In the genomic region with DNA sequence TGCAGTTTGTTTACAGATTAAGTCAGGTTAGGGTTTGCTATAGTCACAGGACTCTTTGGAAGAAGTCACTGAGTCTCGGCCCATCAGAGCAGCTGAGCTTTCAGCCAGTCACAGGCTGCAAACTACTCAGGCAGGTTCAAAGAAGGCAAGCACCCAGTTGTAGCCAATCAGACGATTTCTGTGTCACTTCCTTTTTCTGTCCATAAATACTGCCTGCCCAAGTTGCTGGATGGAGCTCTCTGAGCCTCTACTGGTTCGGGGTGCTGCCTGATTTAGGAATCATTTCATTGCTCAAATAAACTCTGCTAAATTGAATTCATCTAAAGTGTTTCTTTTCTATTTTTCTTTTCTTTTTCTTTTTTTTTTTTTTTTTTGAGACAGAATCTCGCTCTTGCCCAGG, we compare ENCODE assay signal across 9 cellular contexts. TPM values are rescaled to one million over a fixed set of nuclear protein-coding genes. Genes with fewer than 3 reads are reported as not detected.
DNase-seq lines count a peak whose midpoint lies in the region; ATAC-seq and TF ChIP-seq lines count a peak whose summit lies in the region.
"Had no signal": no experiment of that assay in that cellular context is flagged by ENCODE, and none has a peak within 500 bp of the region (broad histone marks: within the 10 kb centered on the region; RNA-seq: fewer than 3 reads in every experiment).

No MANE protein-coding gene starts in this region.

- H3K27ac ChIP-seq in gastroesophageal sphincter = no peak overlapping the region
- H3K27ac ChIP-seq in thyroid gland = no peak overlapping the region

- peak in 5 of 6 experiments; percentile 16 to 45 (median 28) for DNase-seq in stimulated activated naive CD4-positive, alpha-beta T cell (lab: John Stamatoyannopoulos, UW)
- DNase-seq in stimulated activated naive CD4-positive, alpha-beta T cell treated with Interleukin-2 at 50 U/mL for 16 hours (lab: John Stamatoyannopoulos, UW) = no peak
- peak; percentile 57 for DNase-seq in RKO (ENCODE audit: low spot score)
- DNase-seq in thyroid gland = no peak
- no peak for DNase-seq in GF-D8 (lab: John Stamatoyannopoulos, UW)
- DNase-seq: NK-92 treated with Interleukin-12 subunit alpha and Interleukin-12 subunit beta, amount 100 ng/mL, for 24 hours had no signal

- ATAC-seq in gastroesophageal sphincter = peak; percentile 20
- no peak for ATAC-seq in HG02970 (IDR thresholded peaks at IDR 0.05; ENCODE audit: low FRiP score, unreplicated experiment)
- ATAC-seq in HG02981 (IDR thresholded peaks at IDR 0.05; ENCODE audit: unreplicated experiment) = no peak

- WGBS in gastroesophageal sphincter (ENCODE audit: low coverage in 1 of 2), 2 donors = 49 to 69% methylated on average over 3 to 4 of the region's 4 CpGs
- 72 to 74% methylated on average over 4 of the region's 4 CpGs for WGBS in thyroid gland, 2 donors

- intact Hi-C loops in thyroid gland (cut with DNase I) = no loop called here

- no peak for TF ChIP-seq EP300 in gastroesophageal sphincter (IDR thresholded peaks at IDR 0.05)

- TF ChIP-seq POLR2A in gastroesophageal sphincter (IDR thresholded peaks at IDR 0.05) (no peak), thyroid gland (IDR thresholded peaks at IDR 0.05) (no peak)

- H3K4me1 ChIP-seq in gastroesophageal sphincter (peaks cover 0 to 20% (median 5%) of the 10 kb centered on the region in 3 donors), thyroid gland (peaks cover 0 to 14% of the 10 kb centered on the region in 2 donors)

- H3K9me3 ChIP-seq in gastroesophageal sphincter (no peaks in the 10 kb centered on the region), thyroid gland (no peaks in the 10 kb centered on the region)

- H3K36me3 ChIP-seq in gastroesophageal sphincter = no peaks in the 10 kb centered on the region
- no peaks in the 10 kb centered on the region for H3K36me3 ChIP-seq in thyroid gland

- no peak for TF ChIP-seq CTCF in gastroesophageal sphincter (IDR thresholded peaks at IDR 0.05)
- no peak for TF ChIP-seq CTCF in thyroid gland (IDR thresholded peaks at IDR 0.05)

- no peaks in the 10 kb centered on the region for H3K27me3 ChIP-seq in gastroesophageal sphincter
- no peaks in the 10 kb centered on the region for H3K27me3 ChIP-seq in thyroid gland

- H3K4me3 ChIP-seq in gastroesophageal sphincter (no peak overlapping the region), thyroid gland (replicated peaks in 1 of 3) (no peak overlapping the region)

RNA-seq across cellular contexts. Expression of gene SH3BP2, which starts 7.3 kb away (rescaled TPM):
- total RNA-seq in gastroesophageal sphincter (10 to 100 TPM; 26.8 to 36.4 (median 29.3) TPM), thyroid gland (10 to 100 TPM; 29.6 to 43.5 (median 36.7) TPM)

RNA-seq across cellular contexts. Expression of gene TNIP2, which starts 29.5 kb away (rescaled TPM):
- total RNA-seq in gastroesophageal sphincter (10 to 100 TPM; 54.8 to 74.0 (median 70.4) TPM), thyroid gland (10 to 100 TPM; 44.7 to 65.4 (median 52.2) TPM)

RNA-seq across cellular contexts. Expression of gene ADD1, which starts 58.0 kb away (rescaled TPM):
- 100 to 1,000 TPM; 230 to 384 (median 297) TPM for total RNA-seq in gastroesophageal sphincter
- 100 to 1,000 TPM; 190 to 222 (median 194) TPM for total RNA-seq in thyroid gland

Comparison
In these comparisons a context has a peak if more than half of its experiments do, and no peak if none do; other contexts are left out.
1. DNase-seq: peak in stimulated activated naive CD4-positive, alpha-beta T cell (5 of 6) and RKO (single experiment); none in stimulated activated naive CD4-positive, alpha-beta T cell treated with Interleukin-2 at 50 U/mL for 16 hours (single experiment), thyroid gland (0 of 2) and GF-D8 (single experiment).